In genomic region chr6:27479319-27480182, GRCh38 we compare ENCODE assay signal across 8 cellular contexts. TPM values are rescaled to one million over a fixed set of nuclear protein-coding genes. Genes with fewer than 3 reads are reported as not detected.
DNase-seq lines count a peak whose midpoint lies in the region; TF ChIP-seq lines count a peak whose summit lies in the region.

No MANE protein-coding gene starts in this region.

- WGBS in thymus = 4% methylated on average over 33 of the region's 33 CpGs

- peak overlapping the region; percentile 90 for H2AFZ ChIP-seq in osteoblast (ENCODE audit: low read length)

- no peaks in the 10 kb centered on the region for H3K79me2 ChIP-seq in osteoblast (ENCODE audit: insufficient read depth, low read length)

- H3K9me3 ChIP-seq in HAP-1 = no peaks in the 10 kb centered on the region
- H3K9me3 ChIP-seq in SJCRH30 (replicated peaks) = no peaks in the 10 kb centered on the region
- no peaks in the 10 kb centered on the region for H3K9me3 ChIP-seq in osteoblast (ENCODE audit: low read depth, low read length)
- H3K9me3 ChIP-seq in thymus (ENCODE audit: control insufficient read depth) = no peaks in the 10 kb centered on the region

- no peak for TF ChIP-seq CTCF in osteoblast (IDR thresholded peaks at IDR 0.05; ENCODE audit: extremely low read depth, low read depth, low read length)

- in situ Hi-C loops in HAP-1 (cut with MboI; ENCODE audit: low sequenced_read_pairs) = loop anchor here (10.0 kb wide), 1 partner anchor 145 kb away; no protein-coding TSS in a partner anchor

- peak overlapping the region; percentile 100 for H3K4me2 ChIP-seq in osteoblast (ENCODE audit: insufficient read depth, low read length)

- no peaks in the 10 kb centered on the region for H3K4me1 ChIP-seq in HAP-1
- no peaks in the 10 kb centered on the region for H3K4me1 ChIP-seq in SJCRH30
- peaks cover 15% of the 10 kb centered on the region for H3K4me1 ChIP-seq in osteoblast (ENCODE audit: insufficient read depth, low read length)
- H3K4me1 ChIP-seq in thymus (ENCODE audit: control insufficient read depth, insufficient read depth, low read length) = peaks cover 7% of the 10 kb centered on the region

- no peaks in the 10 kb centered on the region for H4K20me1 ChIP-seq in osteoblast (ENCODE audit: insufficient read depth, low read length)

- H3K4me3 ChIP-seq in HAP-1 (peak overlapping the region; percentile 61), SJCRH30 (peak overlapping the region; percentile 65), osteoblast (ENCODE audit: insufficient read depth, low read length) (peak overlapping the region; percentile 78), thymus (ENCODE audit: low read length) (peak overlapping the region; percentile 89)

- DNase-seq in GF-D8 (lab: John Stamatoyannopoulos, UW) (peak; percentile 78), HAP-1 (ENCODE audit: low spot score in 2 of 2) (peak; percentile 86 to 87), M059J (ENCODE audit: low read depth) (peak; percentile 94), SJCRH30 (peak; percentile 65 to 89), germinal center (ENCODE audit: low spot score) (peak; percentile 64), osteoblast (ENCODE audit: insufficient read length, low spot score, missing footprints) (peak; percentile 86)
- DNase-seq in activated naive CD4-positive, alpha-beta T cell (lab: John Stamatoyannopoulos, UW) = peak; percentile 76 to 87 (median 83)

- peak overlapping the region; percentile 24; the same call in 1 of the 2 replicates for H3K27ac ChIP-seq in SJCRH30
- H3K27ac ChIP-seq in osteoblast (ENCODE audit: low read depth, low read length) = peak overlapping the region; percentile 95
- H3K27ac ChIP-seq in thymus (ENCODE audit: low read depth) = peak overlapping the region; percentile 99

- H3K36me3 ChIP-seq in HAP-1 (replicated peaks) (no peaks in the 10 kb centered on the region), SJCRH30 (no peaks in the 10 kb centered on the region), osteoblast (ENCODE audit: insufficient read depth, low read length) (no peaks in the 10 kb centered on the region), thymus (ENCODE audit: control insufficient read depth, insufficient read depth) (no peaks in the 10 kb centered on the region)

- no peaks in the 10 kb centered on the region for H3K27me3 ChIP-seq in HAP-1 (ENCODE audit: low read depth)
- H3K27me3 ChIP-seq in SJCRH30 = no peaks in the 10 kb centered on the region
- no peaks in the 10 kb centered on the region for H3K27me3 ChIP-seq in osteoblast (ENCODE audit: insufficient read depth, low read length)
- no peaks in the 10 kb centered on the region for H3K27me3 ChIP-seq in thymus (ENCODE audit: control insufficient read depth, insufficient read depth)

RNA-seq across cellular contexts. Expression of gene ZNF184, which starts 6.6 kb away (rescaled TPM):
- total RNA-seq in M059J (2014; rRNA removed; shearing (Covaris generic)) = 12.3 and 15.9 TPM in 2 replicates
- total RNA-seq in SJCRH30 (2014; rRNA removed; shearing (Covaris generic)) = 18.0 and 18.9 TPM in 2 replicates
- 9.8 and 10.0 TPM in 2 replicates for total RNA-seq in osteoblast
- 6.8 TPM for polyA plus RNA-seq in thymus

Comparison
In these comparisons a context has a peak if more than half of its experiments do, and no peak if none do; other contexts are left out.
1. Peak in every context shown above with its lines: DNase-seq, H3K4me3 ChIP-seq and H3K27ac ChIP-seq.
2. H3K27ac ChIP-seq: peak in every context shown above with its lines; median percentile 99 in thymus; 95 in osteoblast; 24 in SJCRH30.